ENCODE assay signal across 16 cellular contexts in the genomic region with DNA sequence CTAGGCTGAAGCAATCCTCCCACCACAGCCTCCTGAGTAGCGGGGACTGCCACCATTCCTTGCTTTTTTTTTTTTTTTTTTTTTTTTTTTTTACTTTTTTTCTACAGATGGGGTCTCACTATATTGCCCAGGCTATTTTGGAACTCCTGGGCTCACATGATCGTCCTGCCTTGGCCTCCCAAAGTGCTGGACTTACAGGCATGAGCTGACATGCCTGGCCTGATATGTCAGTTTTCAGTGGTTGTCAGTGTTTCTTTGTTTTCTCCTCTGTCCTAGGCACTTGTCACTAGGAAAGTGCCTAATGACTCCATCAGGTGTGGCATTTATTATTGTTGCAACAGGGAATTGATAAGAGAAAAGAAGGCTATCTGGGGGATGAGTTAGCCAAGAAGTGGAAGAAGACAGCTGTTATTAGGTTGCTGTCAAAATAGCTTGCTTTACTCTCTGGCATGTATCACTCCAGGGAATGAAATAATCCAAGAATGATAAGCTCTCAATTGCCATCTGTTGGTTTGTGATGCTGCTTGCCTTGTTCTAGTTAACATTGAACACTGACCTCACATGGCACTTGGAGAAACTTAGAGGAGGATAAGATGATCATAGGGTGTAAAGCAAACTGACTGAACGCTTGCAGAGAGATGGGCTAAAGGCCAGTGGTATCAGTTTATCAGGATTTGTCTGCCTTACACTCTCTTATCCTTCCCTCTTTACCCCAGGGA. TPM values are rescaled to one million over a fixed set of nuclear protein-coding genes. Genes with fewer than 3 reads are reported as not detected.
A peak's percentile ranks its signal among the peaks of the same experiment; 100 is the strongest.
DNase-seq lines count a peak whose midpoint lies in the region; ATAC-seq, FAIRE-seq and TF ChIP-seq lines count a peak whose summit lies in the region.
"Had no signal": no experiment of that assay in that cellular context is flagged by ENCODE, and none has a peak within 500 bp of the region (broad histone marks: within the 10 kb centered on the region; RNA-seq: fewer than 3 reads in every experiment).

No MANE protein-coding gene starts in this region.

- H2AFZ ChIP-seq in endothelial cell of umbilical vein (ENCODE audit: low read depth, low read length) = no peak overlapping the region
- H2AFZ ChIP-seq: PC-9 had no signal

- H3K4me3 Mint-ChIP-seq in nephron = no peak overlapping the region
- H3K4me3 Mint-ChIP-seq: activated CD8-positive, alpha-beta memory T cell treated with anti-CD3 and anti-CD28 coated beads, Interleukin-2, amount 10 ng/mL, durations not matched to agents 7 days and 5 days had no signal

- TF ChIP-seq POLR2A in endothelial cell of umbilical vein (IDR thresholded peaks at IDR 0.05; ENCODE audit: low read depth, low read length) (no peak), suprapubic skin (IDR thresholded peaks at IDR 0.05) (no peak)

- H3K27ac ChIP-seq in endothelial cell of umbilical vein (ENCODE audit: insufficient read depth, low read depth, low read length) = no peak overlapping the region
- peak overlapping the region in 1 of 59 donors; percentile 43 for H3K27ac ChIP-seq in dorsolateral prefrontal cortex
- H3K27ac ChIP-seq in suprapubic skin = no peak overlapping the region
- H3K27ac ChIP-seq: lower lobe of right lung, PC-9 had no signal

- H3K36me3 ChIP-seq in endothelial cell of umbilical vein (ENCODE audit: control insufficient read depth in 2 of 2, extremely low read depth in 1 of 2, insufficient read depth in 2 of 2, low read length in 2 of 2) = no peaks in the 10 kb centered on the region
- no peaks in the 10 kb centered on the region for H3K36me3 ChIP-seq in suprapubic skin
- H3K36me3 ChIP-seq: lower lobe of right lung had no signal

- H3K4me3 ChIP-seq in endothelial cell of umbilical vein (replicated peaks in 1 of 3; ENCODE audit: insufficient read depth in 1 of 3, low read depth in 1 of 3, low read length in 3 of 3) (no peak overlapping the region), dorsolateral prefrontal cortex (no peak overlapping the region), suprapubic skin (no peak overlapping the region)
- H3K4me3 ChIP-seq: lower lobe of right lung, PC-9 had no signal

- H4K20me1 ChIP-seq in endothelial cell of umbilical vein (replicated peaks; ENCODE audit: control insufficient read depth, extremely low read depth, insufficient read depth, low read length) = no peaks in the 10 kb centered on the region

- POLR2A ChIA-PET in endothelial cell of umbilical vein (lab: Charles Lee) = no interaction called here

- TF ChIP-seq CTCF in endothelial cell of umbilical vein (IDR thresholded peaks at IDR 0.05; ENCODE audit: extremely low read depth in 1 of 2, insufficient read depth in 1 of 2, low read depth in 1 of 2, low read length in 2 of 2) = no peak
- no peak for TF ChIP-seq CTCF in nephron (IDR thresholded peaks at IDR 0.05; ENCODE audit: unreplicated experiment in 3 of 3)
- TF ChIP-seq CTCF in dorsolateral prefrontal cortex (IDR thresholded peaks at IDR 0.05 in 54 of 56, conservative IDR thresholded peaks at IDR 0.05 in 2 of 56; ENCODE audit: low read depth in 1 of 56, partially characterized antibody in 56 of 56) = no peak
- no peak for TF ChIP-seq CTCF in suprapubic skin (IDR thresholded peaks at IDR 0.05)

- H3K4me1 Mint-ChIP-seq in nephron = peaks cover 78% of the 10 kb centered on the region

- intact Hi-C loops in endothelial cell of umbilical vein (cut with micrococcal nuclease) = no loop called here
- intact Hi-C loops in dorsolateral prefrontal cortex (cut with DNase I) = no loop called here

- H3K4me1 ChIP-seq in endothelial cell of umbilical vein (ENCODE audit: control insufficient read depth, extremely low read depth, insufficient read depth, low read length) (no peaks in the 10 kb centered on the region), suprapubic skin (peaks cover 2% of the 10 kb centered on the region)

- peak; percentile 28 for FAIRE-seq in endothelial cell of umbilical vein (lab: Jason Lieb, UNC)

- H3K9me3 ChIP-seq in endothelial cell of umbilical vein (replicated peaks; ENCODE audit: control insufficient read depth, insufficient read depth, low read length) (no peaks in the 10 kb centered on the region), suprapubic skin (no peaks in the 10 kb centered on the region)
- H3K9me3 ChIP-seq: lower lobe of right lung had no signal

- CTCF ChIA-PET in endothelial cell of umbilical vein (lab: Charles Lee) = interaction anchor here (1.1 to 4.2 kb wide), 6 partner anchors 8 to 133 kb away, joined by 3 to 42 read pairs (median 4); no protein-coding TSS in a partner anchor

- no peaks in the 10 kb centered on the region for H3K9me3 Mint-ChIP-seq in nephron

- peaks cover 17% of the 10 kb centered on the region for H3K36me3 Mint-ChIP-seq in nephron (ENCODE audit: low read depth)

- no peak overlapping the region for H3K9ac ChIP-seq in endothelial cell of umbilical vein (replicated peaks; ENCODE audit: extremely low read depth, insufficient read depth, low read length)

- H3K27me3 Mint-ChIP-seq in nephron (ENCODE audit: low read depth) = no peaks in the 10 kb centered on the region
- H3K27me3 Mint-ChIP-seq: activated CD8-positive, alpha-beta memory T cell treated with anti-CD3 and anti-CD28 coated beads, Interleukin-2, amount 10 ng/mL, durations not matched to agents 7 days and 5 days had no signal

- no peak for TF ChIP-seq EP300 in suprapubic skin (IDR thresholded peaks at IDR 0.05)

- dilution Hi-C loops in endothelial cell of umbilical vein (cut with MboI; ENCODE audit: extremely low pct_ligation_motif_present, low sequenced_read_pairs) = no loop called here

- H3K79me2 ChIP-seq in endothelial cell of umbilical vein (ENCODE audit: control insufficient read depth, insufficient read depth, low read length) = no peaks in the 10 kb centered on the region

- DNase-seq in DMS 273 treated with DMSO at 0.1 percent for 48 hours (lab: John Stamatoyannopoulos, UW) (peak; percentile 81), NCI-H2171 (lab: John Stamatoyannopoulos, UW) (peak; percentile 51), endothelial cell of umbilical vein (ENCODE audit: low read depth, low spot score) (no peak), dorsolateral prefrontal cortex (no peak), suprapubic skin (ENCODE audit: low spot score in 2 of 2) (no peak)
- DNase-seq in activated CD8-positive, alpha-beta memory T cell treated with anti-CD3 and anti-CD28 coated beads for 24 hours = no peak
- DNase-seq: activated CD8-positive, alpha-beta memory T cell treated with anti-CD3 and anti-CD28 coated beads, Interleukin-2, amount 10 ng/mL, durations not matched to agents 7 days and 5 days; effector CD4-positive, alpha-beta T cell; head of caudate nucleus; lower lobe of right lung; NCI-H526 treated with DMSO at 0.1 percent for 48 hours; PC-9; stimulated activated CD4-positive, alpha-beta T cell treated with anti-CD3 and anti-CD28 coated beads, Interleukin-4, amount 100 ng/mL, for 4 hours had no signal

- peak overlapping the region in 2 of 3 experiments; percentile 25 to 39 for H3K27ac Mint-ChIP-seq in nephron
- H3K27ac Mint-ChIP-seq: activated CD8-positive, alpha-beta memory T cell treated with anti-CD3 and anti-CD28 coated beads, Interleukin-2, amount 10 ng/mL, durations not matched to agents 7 days and 5 days had no signal

- no peak overlapping the region for H3K4me2 ChIP-seq in endothelial cell of umbilical vein (ENCODE audit: insufficient read depth, low read length)
- H3K4me2 ChIP-seq: PC-9 had no signal

- no TSS peak for BruUV-seq in endothelial cell of umbilical vein (replicated peaks; lab: Mats Ljungman, UMichigan)

- WGBS in suprapubic skin = 60% methylated on average over 3 of the region's 3 CpGs

- H3K27me3 ChIP-seq in endothelial cell of umbilical vein (ENCODE audit: control insufficient read depth in 2 of 2, insufficient read depth in 2 of 2, low read length in 2 of 2) (no peaks in the 10 kb centered on the region), dorsolateral prefrontal cortex (peaks cover 0 to 86% (median 19%) of the 10 kb centered on the region in 45 donors), suprapubic skin (no peaks in the 10 kb centered on the region)

- ATAC-seq in GM19324 (IDR thresholded peaks at IDR 0.05; ENCODE audit: low FRiP score, unreplicated experiment) = no peak
- ATAC-seq: activated CD4-positive, CD25-positive, alpha-beta regulatory T cell treated with anti-CD3 and anti-CD28 coated beads, Interleukin-2, amount 50 U/mL, for 24 hours; activated CD8-positive, alpha-beta memory T cell treated with anti-CD3 and anti-CD28 coated beads, Interleukin-2, amount 10 ng/mL, durations not matched to agents 7 days and 5 days; lower lobe of right lung had no signal

- H3K9me1 ChIP-seq in endothelial cell of umbilical vein (replicated peaks; ENCODE audit: control insufficient read depth, extremely low read depth, insufficient read depth, low read length) = no peaks in the 10 kb centered on the region

TF ChIP-seq in endothelial cell of umbilical vein, 7 proteins besides CTCF, POLR2A, EP300 and RAD21:
- TF ChIP-seq MYC (IDR thresholded peaks at IDR 0.05; ENCODE audit: low read depth, low read length) (no peak), EZH2 (IDR thresholded peaks at IDR 0.05; ENCODE audit: borderline replicate concordance, low read depth, low read length, severe bottlenecking) (no peak), POLR2AphosphoS5 (IDR thresholded peaks at IDR 0.05; ENCODE audit: insufficient read depth, low read depth, low read length) (no peak), GATA2 (IDR thresholded peaks at IDR 0.05; ENCODE audit: insufficient read depth, insufficient read length, low read depth, low read length) (no peak), FOS (IDR thresholded peaks at IDR 0.05; ENCODE audit: borderline replicate concordance, insufficient read depth, low read length) (no peak), JUN (IDR thresholded peaks at IDR 0.05; ENCODE audit: borderline replicate concordance, insufficient read depth, insufficient read length, low read depth) (no peak)
- TF ChIP-seq, protein P1, sequence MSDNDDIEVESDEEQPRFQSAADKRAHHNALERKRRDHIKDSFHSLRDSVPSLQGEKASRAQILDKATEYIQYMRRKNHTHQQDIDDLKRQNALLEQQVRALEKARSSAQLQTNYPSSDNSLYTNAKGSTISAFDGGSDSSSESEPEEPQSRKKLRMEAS (IDR thresholded peaks at IDR 0.05; ENCODE audit: insufficient read depth, insufficient read length) = no peak

RNA-seq across cellular contexts. Expression of a gene that starts 41.8 kb away (rescaled TPM):
- 22.2 and 25.1 TPM in 2 replicates for total RNA-seq in endothelial cell of umbilical vein
- 11.1 and 12.8 TPM in 2 replicates for polyA plus RNA-seq in endothelial cell of umbilical vein
- polyA plus RNA-seq in endothelial cell of umbilical vein (2011; cell fraction: cytosol; rRNA removed) = 12.9 and 14.2 TPM in 2 replicates
- polyA plus RNA-seq in endothelial cell of umbilical vein (2011; cell fraction: nucleus; rRNA removed) = 21.0 and 23.6 TPM in 2 replicates
- 15.8 and 18.4 TPM in 2 replicates for polyA plus RNA-seq in endothelial cell of umbilical vein (2012)
- polyA minus RNA-seq in endothelial cell of umbilical vein = 23.5 and 26.4 TPM in 2 replicates
- polyA minus RNA-seq in endothelial cell of umbilical vein (2011; cell fraction: cytosol; rRNA and poly(A)+ RNA removed) = 14.8 TPM
- 14.4 and 17.1 TPM in 2 replicates for polyA minus RNA-seq in endothelial cell of umbilical vein (2011; cell fraction: nucleus; rRNA and poly(A)+ RNA removed)
- total RNA-seq in dorsolateral prefrontal cortex = 10 to 100 TPM; 12.7 to 60.9 (median 23.9) TPM
- 10 to 100 TPM; 35.5 to 71.2 (median 58.7) TPM for total RNA-seq in suprapubic skin

Comparison
In these comparisons a context has a peak if more than half of its experiments do, and no peak if none do; other contexts are left out.
1. DNase-seq: peak in DMS 273 treated with DMSO at 0.1 percent for 48 hours (single experiment) and NCI-H2171 (single experiment); none in endothelial cell of umbilical vein (single experiment), dorsolateral prefrontal cortex (0 of 10), activated CD8-positive, alpha-beta memory T cell treated with anti-CD3 and anti-CD28 coated beads for 24 hours (single experiment) and suprapubic skin (0 of 2).